In the genomic region with DNA sequence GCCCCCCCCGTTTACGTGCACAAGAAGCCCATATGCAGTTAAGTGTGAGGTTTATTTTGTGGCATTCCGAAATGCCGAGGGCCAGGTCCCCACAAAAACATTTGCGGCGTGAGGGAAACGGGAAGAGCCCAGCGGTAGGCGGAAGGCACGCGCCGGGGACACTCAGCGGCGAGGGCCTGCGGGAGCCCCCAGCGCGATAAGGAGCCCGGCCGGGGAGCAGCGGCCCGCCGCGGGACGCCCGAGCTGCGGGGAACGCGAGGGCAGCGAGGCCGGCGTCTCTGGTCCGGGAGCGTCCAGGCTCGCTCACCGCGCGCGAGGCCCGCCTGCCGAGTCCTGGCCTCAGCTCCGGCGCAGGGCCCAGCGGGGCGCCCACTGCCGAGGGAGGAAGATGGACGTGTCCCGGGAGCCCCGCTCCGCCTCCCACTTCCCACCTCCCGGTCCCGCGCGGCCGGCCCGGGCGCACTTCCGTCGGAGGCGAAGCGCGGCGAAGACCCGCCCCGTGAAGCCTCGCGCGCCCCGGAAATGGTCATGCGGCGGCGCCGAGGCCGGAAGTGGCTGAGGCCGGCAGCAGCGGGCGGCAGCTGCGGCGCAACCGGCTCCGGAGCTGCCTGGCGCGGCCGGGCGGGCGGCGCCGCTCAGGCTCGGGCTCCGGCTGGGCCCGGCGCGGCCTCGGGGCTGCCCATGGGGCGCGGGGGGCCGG, we compare ENCODE assay signal across 1 cellular context.
TF ChIP-seq lines count a peak whose summit lies in the region.

A gene with protein sequence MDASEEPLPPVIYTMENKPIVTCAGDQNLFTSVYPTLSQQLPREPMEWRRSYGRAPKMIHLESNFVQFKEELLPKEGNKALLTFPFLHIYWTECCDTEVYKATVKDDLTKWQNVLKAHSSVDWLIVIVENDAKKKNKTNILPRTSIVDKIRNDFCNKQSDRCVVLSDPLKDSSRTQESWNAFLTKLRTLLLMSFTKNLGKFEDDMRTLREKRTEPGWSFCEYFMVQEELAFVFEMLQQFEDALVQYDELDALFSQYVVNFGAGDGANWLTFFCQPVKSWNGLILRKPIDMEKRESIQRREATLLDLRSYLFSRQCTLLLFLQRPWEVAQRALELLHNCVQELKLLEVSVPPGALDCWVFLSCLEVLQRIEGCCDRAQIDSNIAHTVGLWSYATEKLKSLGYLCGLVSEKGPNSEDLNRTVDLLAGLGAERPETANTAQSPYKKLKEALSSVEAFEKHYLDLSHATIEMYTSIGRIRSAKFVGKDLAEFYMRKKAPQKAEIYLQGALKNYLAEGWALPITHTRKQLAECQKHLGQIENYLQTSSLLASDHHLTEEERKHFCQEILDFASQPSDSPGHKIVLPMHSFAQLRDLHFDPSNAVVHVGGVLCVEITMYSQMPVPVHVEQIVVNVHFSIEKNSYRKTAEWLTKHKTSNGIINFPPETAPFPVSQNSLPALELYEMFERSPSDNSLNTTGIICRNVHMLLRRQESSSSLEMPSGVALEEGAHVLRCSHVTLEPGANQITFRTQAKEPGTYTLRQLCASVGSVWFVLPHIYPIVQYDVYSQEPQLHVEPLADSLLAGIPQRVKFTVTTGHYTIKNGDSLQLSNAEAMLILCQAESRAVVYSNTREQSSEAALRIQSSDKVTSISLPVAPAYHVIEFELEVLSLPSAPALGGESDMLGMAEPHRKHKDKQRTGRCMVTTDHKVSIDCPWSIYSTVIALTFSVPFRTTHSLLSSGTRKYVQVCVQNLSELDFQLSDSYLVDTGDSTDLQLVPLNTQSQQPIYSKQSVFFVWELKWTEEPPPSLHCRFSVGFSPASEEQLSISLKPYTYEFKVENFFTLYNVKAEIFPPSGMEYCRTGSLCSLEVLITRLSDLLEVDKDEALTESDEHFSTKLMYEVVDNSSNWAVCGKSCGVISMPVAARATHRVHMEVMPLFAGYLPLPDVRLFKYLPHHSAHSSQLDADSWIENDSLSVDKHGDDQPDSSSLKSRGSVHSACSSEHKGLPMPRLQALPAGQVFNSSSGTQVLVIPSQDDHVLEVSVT (plus strand): TSS at position 536 of the 700 bp plus-strand sequence. CDS start 185 bp downstream, outside the sequence.

TF ChIP-seq in HepG2, 621 proteins besides CTCF, POLR2A, EP300 and RAD21 (continued from another document and continues in another):
- TF ChIP-seq, protein P1, sequence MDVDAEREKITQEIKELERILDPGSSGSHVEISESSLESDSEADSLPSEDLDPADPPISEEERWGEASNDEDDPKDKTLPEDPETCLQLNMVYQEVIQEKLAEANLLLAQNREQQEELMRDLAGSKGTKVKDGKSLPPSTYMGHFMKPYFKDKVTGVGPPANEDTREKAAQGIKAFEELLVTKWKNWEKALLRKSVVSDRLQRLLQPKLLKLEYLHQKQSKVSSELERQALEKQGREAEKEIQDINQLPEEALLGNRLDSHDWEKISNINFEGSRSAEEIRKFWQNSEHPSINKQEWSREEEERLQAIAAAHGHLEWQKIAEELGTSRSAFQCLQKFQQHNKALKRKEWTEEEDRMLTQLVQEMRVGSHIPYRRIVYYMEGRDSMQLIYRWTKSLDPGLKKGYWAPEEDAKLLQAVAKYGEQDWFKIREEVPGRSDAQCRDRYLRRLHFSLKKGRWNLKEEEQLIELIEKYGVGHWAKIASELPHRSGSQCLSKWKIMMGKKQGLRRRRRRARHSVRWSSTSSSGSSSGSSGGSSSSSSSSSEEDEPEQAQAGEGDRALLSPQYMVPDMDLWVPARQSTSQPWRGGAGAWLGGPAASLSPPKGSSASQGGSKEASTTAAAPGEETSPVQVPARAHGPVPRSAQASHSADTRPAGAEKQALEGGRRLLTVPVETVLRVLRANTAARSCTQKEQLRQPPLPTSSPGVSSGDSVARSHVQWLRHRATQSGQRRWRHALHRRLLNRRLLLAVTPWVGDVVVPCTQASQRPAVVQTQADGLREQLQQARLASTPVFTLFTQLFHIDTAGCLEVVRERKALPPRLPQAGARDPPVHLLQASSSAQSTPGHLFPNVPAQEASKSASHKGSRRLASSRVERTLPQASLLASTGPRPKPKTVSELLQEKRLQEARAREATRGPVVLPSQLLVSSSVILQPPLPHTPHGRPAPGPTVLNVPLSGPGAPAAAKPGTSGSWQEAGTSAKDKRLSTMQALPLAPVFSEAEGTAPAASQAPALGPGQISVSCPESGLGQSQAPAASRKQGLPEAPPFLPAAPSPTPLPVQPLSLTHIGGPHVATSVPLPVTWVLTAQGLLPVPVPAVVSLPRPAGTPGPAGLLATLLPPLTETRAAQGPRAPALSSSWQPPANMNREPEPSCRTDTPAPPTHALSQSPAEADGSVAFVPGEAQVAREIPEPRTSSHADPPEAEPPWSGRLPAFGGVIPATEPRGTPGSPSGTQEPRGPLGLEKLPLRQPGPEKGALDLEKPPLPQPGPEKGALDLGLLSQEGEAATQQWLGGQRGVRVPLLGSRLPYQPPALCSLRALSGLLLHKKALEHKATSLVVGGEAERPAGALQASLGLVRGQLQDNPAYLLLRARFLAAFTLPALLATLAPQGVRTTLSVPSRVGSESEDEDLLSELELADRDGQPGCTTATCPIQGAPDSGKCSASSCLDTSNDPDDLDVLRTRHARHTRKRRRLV (CRISPR knock-in tag; IDR thresholded peaks at IDR 0.05): no peak
- TF ChIP-seq, protein P2, sequence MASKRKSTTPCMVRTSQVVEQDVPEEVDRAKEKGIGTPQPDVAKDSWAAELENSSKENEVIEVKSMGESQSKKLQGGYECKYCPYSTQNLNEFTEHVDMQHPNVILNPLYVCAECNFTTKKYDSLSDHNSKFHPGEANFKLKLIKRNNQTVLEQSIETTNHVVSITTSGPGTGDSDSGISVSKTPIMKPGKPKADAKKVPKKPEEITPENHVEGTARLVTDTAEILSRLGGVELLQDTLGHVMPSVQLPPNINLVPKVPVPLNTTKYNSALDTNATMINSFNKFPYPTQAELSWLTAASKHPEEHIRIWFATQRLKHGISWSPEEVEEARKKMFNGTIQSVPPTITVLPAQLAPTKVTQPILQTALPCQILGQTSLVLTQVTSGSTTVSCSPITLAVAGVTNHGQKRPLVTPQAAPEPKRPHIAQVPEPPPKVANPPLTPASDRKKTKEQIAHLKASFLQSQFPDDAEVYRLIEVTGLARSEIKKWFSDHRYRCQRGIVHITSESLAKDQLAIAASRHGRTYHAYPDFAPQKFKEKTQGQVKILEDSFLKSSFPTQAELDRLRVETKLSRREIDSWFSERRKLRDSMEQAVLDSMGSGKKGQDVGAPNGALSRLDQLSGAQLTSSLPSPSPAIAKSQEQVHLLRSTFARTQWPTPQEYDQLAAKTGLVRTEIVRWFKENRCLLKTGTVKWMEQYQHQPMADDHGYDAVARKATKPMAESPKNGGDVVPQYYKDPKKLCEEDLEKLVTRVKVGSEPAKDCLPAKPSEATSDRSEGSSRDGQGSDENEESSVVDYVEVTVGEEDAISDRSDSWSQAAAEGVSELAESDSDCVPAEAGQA (IDR thresholded peaks at IDR 0.05; ENCODE audit: low read depth): peak; percentile 77; the same call in 1 of the 2 replicates
- TF ChIP-seq, protein P2 (CRISPR knock-in tag; IDR thresholded peaks at IDR 0.05; ENCODE audit: borderline replicate concordance): no peak
- TF ChIP-seq RAD51 (IDR thresholded peaks at IDR 0.05; ENCODE audit: borderline replicate concordance): no peak
- no peak for TF ChIP-seq RBM22 (optimal IDR thresholded peaks at IDR 0.05; ENCODE audit: low read length)
- no peak for TF ChIP-seq ZNF615 (CRISPR knock-in tag; IDR thresholded peaks at IDR 0.05; ENCODE audit: borderline replicate concordance)
- TF ChIP-seq ZSCAN20 (CRISPR knock-in tag; IDR thresholded peaks at IDR 0.05; ENCODE audit: borderline replicate concordance): no peak
- TF ChIP-seq ZNF775 (CRISPR knock-in tag; IDR thresholded peaks at IDR 0.05; ENCODE audit: borderline replicate concordance): no peak
- no peak for TF ChIP-seq ZNF234 (CRISPR knock-in tag; conservative IDR thresholded peaks at IDR 0.05)
- no peak for TF ChIP-seq ZNF317 (CRISPR knock-in tag; IDR thresholded peaks at IDR 0.05)
- TF ChIP-seq ZNF564 (CRISPR knock-in tag; IDR thresholded peaks at IDR 0.05): 0 out of 2 replicates have a peak, but pooled peaks have one; percentile 70
- no peak for TF ChIP-seq MEIS1 (CRISPR knock-in tag; IDR thresholded peaks at IDR 0.05; ENCODE audit: borderline replicate concordance)
- no peak for TF ChIP-seq TBX3 (IDR thresholded peaks at IDR 0.05; ENCODE audit: borderline replicate concordance)
- TF ChIP-seq ZNF776 (CRISPR knock-in tag; IDR thresholded peaks at IDR 0.05): peak; percentile 85; the same call in 1 of the 2 replicates
- peak; percentile 35; the same call in 1 of the 2 replicates for TF ChIP-seq RELA (CRISPR knock-in tag; IDR thresholded peaks at IDR 0.05)
- TF ChIP-seq SIX1 (CRISPR knock-in tag; IDR thresholded peaks at IDR 0.05; ENCODE audit: borderline replicate concordance): no peak
- no peak for TF ChIP-seq ZKSCAN5 (CRISPR knock-in tag; IDR thresholded peaks at IDR 0.05)
- TF ChIP-seq, protein P3, sequence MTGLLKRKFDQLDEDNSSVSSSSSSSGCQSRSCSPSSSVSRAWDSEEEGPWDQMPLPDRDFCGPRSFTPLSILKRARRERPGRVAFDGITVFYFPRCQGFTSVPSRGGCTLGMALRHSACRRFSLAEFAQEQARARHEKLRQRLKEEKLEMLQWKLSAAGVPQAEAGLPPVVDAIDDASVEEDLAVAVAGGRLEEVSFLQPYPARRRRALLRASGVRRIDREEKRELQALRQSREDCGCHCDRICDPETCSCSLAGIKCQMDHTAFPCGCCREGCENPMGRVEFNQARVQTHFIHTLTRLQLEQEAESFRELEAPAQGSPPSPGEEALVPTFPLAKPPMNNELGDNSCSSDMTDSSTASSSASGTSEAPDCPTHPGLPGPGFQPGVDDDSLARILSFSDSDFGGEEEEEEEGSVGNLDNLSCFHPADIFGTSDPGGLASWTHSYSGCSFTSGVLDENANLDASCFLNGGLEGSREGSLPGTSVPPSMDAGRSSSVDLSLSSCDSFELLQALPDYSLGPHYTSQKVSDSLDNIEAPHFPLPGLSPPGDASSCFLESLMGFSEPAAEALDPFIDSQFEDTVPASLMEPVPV (CRISPR knock-in tag; IDR thresholded peaks at IDR 0.05): no peak
- TF ChIP-seq, protein P4, sequence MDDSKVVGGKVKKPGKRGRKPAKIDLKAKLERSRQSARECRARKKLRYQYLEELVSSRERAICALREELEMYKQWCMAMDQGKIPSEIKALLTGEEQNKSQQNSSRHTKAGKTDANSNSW (CRISPR knock-in tag; IDR thresholded peaks at IDR 0.05; ENCODE audit: borderline replicate concordance): no peak
- TF ChIP-seq ZKSCAN1 (IDR thresholded peaks at IDR 0.05; ENCODE audit: low read length): no peak
- no peak for TF ChIP-seq HNF4A (CRISPR knock-in tag; IDR thresholded peaks at IDR 0.05)
- peak; percentile 92 for TF ChIP-seq GABPB1 (CRISPR knock-in tag; IDR thresholded peaks at IDR 0.05)
- TF ChIP-seq, protein P5, sequence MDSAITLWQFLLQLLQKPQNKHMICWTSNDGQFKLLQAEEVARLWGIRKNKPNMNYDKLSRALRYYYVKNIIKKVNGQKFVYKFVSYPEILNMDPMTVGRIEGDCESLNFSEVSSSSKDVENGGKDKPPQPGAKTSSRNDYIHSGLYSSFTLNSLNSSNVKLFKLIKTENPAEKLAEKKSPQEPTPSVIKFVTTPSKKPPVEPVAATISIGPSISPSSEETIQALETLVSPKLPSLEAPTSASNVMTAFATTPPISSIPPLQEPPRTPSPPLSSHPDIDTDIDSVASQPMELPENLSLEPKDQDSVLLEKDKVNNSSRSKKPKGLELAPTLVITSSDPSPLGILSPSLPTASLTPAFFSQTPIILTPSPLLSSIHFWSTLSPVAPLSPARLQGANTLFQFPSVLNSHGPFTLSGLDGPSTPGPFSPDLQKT (CRISPR knock-in tag; IDR thresholded peaks at IDR 0.05; ENCODE audit: borderline replicate concordance): no peak; the same call in 1 of the 2 replicates
- TF ChIP-seq ZNF616 (CRISPR knock-in tag; IDR thresholded peaks at IDR 0.05; ENCODE audit: low read depth): peak; percentile 64; the same call in 1 of the 2 replicates
- TF ChIP-seq, protein P6, sequence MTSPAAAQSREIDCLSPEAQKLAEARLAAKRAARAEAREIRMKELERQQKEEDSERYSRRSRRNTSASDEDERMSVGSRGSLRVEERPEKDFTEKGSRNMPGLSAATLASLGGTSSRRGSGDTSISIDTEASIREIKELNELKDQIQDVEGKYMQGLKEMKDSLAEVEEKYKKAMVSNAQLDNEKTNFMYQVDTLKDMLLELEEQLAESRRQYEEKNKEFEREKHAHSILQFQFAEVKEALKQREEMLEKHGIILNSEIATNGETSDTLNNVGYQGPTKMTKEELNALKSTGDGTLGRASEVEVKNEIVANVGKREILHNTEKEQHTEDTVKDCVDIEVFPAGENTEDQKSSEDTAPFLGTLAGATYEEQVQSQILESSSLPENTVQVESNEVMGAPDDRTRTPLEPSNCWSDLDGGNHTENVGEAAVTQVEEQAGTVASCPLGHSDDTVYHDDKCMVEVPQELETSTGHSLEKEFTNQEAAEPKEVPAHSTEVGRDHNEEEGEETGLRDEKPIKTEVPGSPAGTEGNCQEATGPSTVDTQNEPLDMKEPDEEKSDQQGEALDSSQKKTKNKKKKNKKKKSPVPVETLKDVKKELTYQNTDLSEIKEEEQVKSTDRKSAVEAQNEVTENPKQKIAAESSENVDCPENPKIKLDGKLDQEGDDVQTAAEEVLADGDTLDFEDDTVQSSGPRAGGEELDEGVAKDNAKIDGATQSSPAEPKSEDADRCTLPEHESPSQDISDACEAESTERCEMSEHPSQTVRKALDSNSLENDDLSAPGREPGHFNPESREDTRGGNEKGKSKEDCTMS (CRISPR knock-in tag; conservative IDR thresholded peaks at IDR 0.05): no peak
- TF ChIP-seq ZNF282 (IDR thresholded peaks at IDR 0.05; ENCODE audit: partially characterized antibody): no peak
